In genomic region chr1:192983349-192983980, GRCh38 we compare ENCODE assay signal across 10 cellular contexts.
A peak's percentile ranks its signal among the peaks of the same experiment; 100 is the strongest.
DNase-seq lines count a peak whose midpoint lies in the region; ATAC-seq and TF ChIP-seq lines count a peak whose summit lies in the region.
"Had no signal": no experiment of that assay in that cellular context is flagged by ENCODE, and none has a peak within 500 bp of the region (broad histone marks: within the 10 kb centered on the region; RNA-seq: fewer than 3 reads in every experiment).

No MANE protein-coding gene starts in this region.

- no peak for TF ChIP-seq CTCF in gastroesophageal sphincter (IDR thresholded peaks at IDR 0.05)

- no peak for TF ChIP-seq POLR2A in gastroesophageal sphincter (IDR thresholded peaks at IDR 0.05)

- DNase-seq in DMS53 (lab: John Stamatoyannopoulos, UW): peak; percentile 35
- DNase-seq in DMS53 treated with DMSO at 0.1 percent for 48 hours (lab: John Stamatoyannopoulos, UW; ENCODE audit: unreplicated experiment): no peak
- peak; percentile 50 for DNase-seq in T-helper 2 cell treated with Interferon-gamma antibody and Interleukin-4, amounts not matched to agents 5 μg/mL and 100 μg/mL, for 36 hours (ENCODE audit: low spot score)
- peak; percentile 29 to 38 for DNase-seq in stimulated activated CD4-positive, alpha-beta T cell treated with anti-CD3 and anti-CD28 coated beads, Interleukin-2, amount 100 ng/mL, for 24 hours
- no peak for DNase-seq in H4 (ENCODE audit: low spot score)
- DNase-seq in G401 (ENCODE audit: low spot score): no peak
- DNase-seq: NCI-H1092, trophoblast cell had no signal

- no peak overlapping the region for H3K4me3 ChIP-seq in gastroesophageal sphincter

- H3K4me3 Mint-ChIP-seq in T-helper 2 cell treated with Interferon-gamma antibody and Interleukin-4, amounts not matched to agents 5 μg/mL and 100 μg/mL, for 36 hours: no peak overlapping the region

- in situ Hi-C loops in G401 (cut with HindIII; ENCODE audit: low sequenced_read_pairs): no loop called here

- H3K36me3 Mint-ChIP-seq in T-helper 2 cell treated with Interferon-gamma antibody and Interleukin-4, amounts not matched to agents 5 μg/mL and 100 μg/mL, for 36 hours (ENCODE audit: low read depth): peaks cover 4% of the 10 kb centered on the region

- H3K4me1 Mint-ChIP-seq in T-helper 2 cell treated with Interferon-gamma antibody and Interleukin-4, amounts not matched to agents 5 μg/mL and 100 μg/mL, for 36 hours (ENCODE audit: low read depth): peaks cover 19% of the 10 kb centered on the region

- no peaks in the 10 kb centered on the region for H3K9me3 Mint-ChIP-seq in T-helper 2 cell treated with Interferon-gamma antibody and Interleukin-4, amounts not matched to agents 5 μg/mL and 100 μg/mL, for 36 hours

- no peaks in the 10 kb centered on the region for H3K27me3 ChIP-seq in gastroesophageal sphincter

- H3K9me3 ChIP-seq in gastroesophageal sphincter: no peaks in the 10 kb centered on the region

- peak overlapping the region; percentile 12 for H3K27ac Mint-ChIP-seq in T-helper 2 cell treated with Interferon-gamma antibody and Interleukin-4, amounts not matched to agents 5 μg/mL and 100 μg/mL, for 36 hours

- peaks cover 0 to 11% of the 10 kb centered on the region in 2 donors for H3K36me3 ChIP-seq in gastroesophageal sphincter

- no peaks in the 10 kb centered on the region for H3K4me1 ChIP-seq in gastroesophageal sphincter

- ATAC-seq in HG02610 (IDR thresholded peaks at IDR 0.05; ENCODE audit: unreplicated experiment) (peak; percentile 82), gastroesophageal sphincter (no peak)

- no peak for TF ChIP-seq EP300 in gastroesophageal sphincter (IDR thresholded peaks at IDR 0.05)

- H3K27ac ChIP-seq in gastroesophageal sphincter: no peak overlapping the region

- no peaks in the 10 kb centered on the region for H3K27me3 Mint-ChIP-seq in T-helper 2 cell treated with Interferon-gamma antibody and Interleukin-4, amounts not matched to agents 5 μg/mL and 100 μg/mL, for 36 hours (ENCODE audit: low read depth)

- WGBS in gastroesophageal sphincter (ENCODE audit: low coverage in 1 of 2), 2 donors: 70 to 77% methylated on average over 6 of the region's 6 CpGs

Comparison
In these comparisons a context has a peak if more than half of its experiments do, and no peak if none do; other contexts are left out.
1. DNase-seq: peak in DMS53 (single experiment), T-helper 2 cell treated with Interferon-gamma antibody and Interleukin-4, amounts not matched to agents 5 μg/mL and 100 μg/mL, for 36 hours (single experiment) and stimulated activated CD4-positive, alpha-beta T cell treated with anti-CD3 and anti-CD28 coated beads, Interleukin-2, amount 100 ng/mL, for 24 hours (2 of 2); none in DMS53 treated with DMSO at 0.1 percent for 48 hours (single experiment), H4 (single experiment) and G401 (single experiment).